Comparison of ENCODE assay signal across 8 cellular contexts in the genomic region with DNA sequence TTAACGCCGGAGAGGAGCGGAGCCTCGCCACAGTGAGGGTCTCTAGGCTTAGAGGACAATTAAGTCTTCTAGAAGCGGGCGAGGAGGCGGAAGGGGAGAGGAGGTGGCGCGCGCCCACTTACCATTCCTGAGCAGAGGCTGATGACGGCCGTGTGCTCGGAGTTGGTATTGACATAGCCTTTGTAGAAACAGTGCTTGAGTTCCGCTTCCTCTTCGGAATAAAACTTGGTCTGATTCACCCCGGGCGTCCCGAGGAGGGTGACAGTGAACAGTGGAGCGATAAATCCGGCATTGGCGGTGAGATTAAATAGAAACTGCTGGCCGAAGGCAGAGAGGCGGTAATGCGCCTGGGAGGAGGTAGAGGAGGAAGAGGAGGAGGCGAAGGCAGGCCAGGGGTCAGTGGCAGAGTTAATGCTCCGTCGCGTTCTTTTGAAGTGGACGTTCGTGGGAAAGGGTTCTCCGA. TPM values are rescaled to one million over a fixed set of nuclear protein-coding genes. Genes with fewer than 3 reads are reported as not detected.
DNase-seq lines count a peak whose midpoint lies in the region; ATAC-seq and TF ChIP-seq lines count a peak whose summit lies in the region.

No MANE protein-coding gene starts in this region.

- no peak for TF ChIP-seq CTCF in body of pancreas (IDR thresholded peaks at IDR 0.05)
- TF ChIP-seq CTCF in testis (IDR thresholded peaks at IDR 0.05) = no peak

- peak overlapping the region; percentile 73 to 89 (median 81) for H3K27ac ChIP-seq in body of pancreas
- H3K27ac ChIP-seq in testis = peak overlapping the region; percentile 89 to 94

- ATAC-seq in Right ventricle myocardium inferior = peak; percentile 29
- ATAC-seq in body of pancreas = peak; percentile 28
- ATAC-seq in HG03039 (IDR thresholded peaks at IDR 0.05; ENCODE audit: unreplicated experiment) = no peak
- ATAC-seq in HG03280 (IDR thresholded peaks at IDR 0.05; ENCODE audit: unreplicated experiment) = no peak

- DNase-seq in Right ventricle myocardium inferior (ENCODE audit: missing footprints) (no peak), cardiac septum (ENCODE audit: low spot score) (no peak), body of pancreas (peak; percentile 22 to 34 (median 28)), kidney glomerular epithelial cell (lab: John Stamatoyannopoulos, UW) (peak; percentile 74), testis (peak; percentile 35), dedifferentiated amniotic fluid mesenchymal stem cell (ENCODE audit: extremely low spot score) (no peak)

- H3K9me3 ChIP-seq in body of pancreas (no peaks in the 10 kb centered on the region), testis (no peaks in the 10 kb centered on the region)

- no peak for TF ChIP-seq POLR2A in body of pancreas (IDR thresholded peaks at IDR 0.05)
- TF ChIP-seq POLR2A in testis (IDR thresholded peaks at IDR 0.05) = no peak

- 0 to 1% methylated on average over 31 of the region's 31 CpGs for WGBS in body of pancreas, 2 donors
- WGBS in testis, 2 donors = 0% methylated on average over 27 to 31 of the region's 31 CpGs

- intact Hi-C loops in Right ventricle myocardium inferior (cut with DNase I) = loop anchor here (1.0 to 10.0 kb wide), 6 partner anchors 74 to 558 kb away; no protein-coding TSS in a partner anchor
- intact Hi-C loops in cardiac septum (cut with DNase I) = loop anchor here (5.0 to 10.0 kb wide), 4 partner anchors 126 to 988 kb away; no protein-coding TSS in a partner anchor
- intact Hi-C loops in body of pancreas (cut with DNase I) = no loop called here
- intact Hi-C loops in testis (cut with DNase I; ENCODE audit: low total_unique reads) = loop anchor here (10.0 kb wide), 1 partner anchor 152 kb away; no protein-coding TSS in a partner anchor

- H3K4me1 ChIP-seq in body of pancreas (peaks cover 19% of the 10 kb centered on the region), testis (peaks cover 3% of the 10 kb centered on the region)

- H3K27me3 ChIP-seq in body of pancreas (no peaks in the 10 kb centered on the region), testis (no peaks in the 10 kb centered on the region)

- H3K4me3 ChIP-seq in body of pancreas = peak overlapping the region; percentile 26 to 28
- H3K4me3 ChIP-seq in testis = peak overlapping the region; percentile 68 to 69

- H3K36me3 ChIP-seq in body of pancreas (replicated peaks in 1 of 2; ENCODE audit: insufficient read depth in 1 of 2, low read depth in 2 of 2) (no peaks in the 10 kb centered on the region), testis (ENCODE audit: low read depth, missing control alignments) (no peaks in the 10 kb centered on the region)

RNA-seq across cellular contexts. Expression of gene ADAMTS9, which starts 1.3 kb away (rescaled TPM):
- total RNA-seq in Right ventricle myocardium inferior (19.9 TPM), cardiac septum (53.6 TPM), body of pancreas (10 to 100 TPM; 27.2 to 54.7 TPM), testis (1 to 10 TPM; 5.1 to 8.1 TPM)
- 5.9 TPM for polyA plus RNA-seq in testis (ENCODE audit: insufficient read depth, low read depth, low replicate concordance)

Comparison
In these comparisons a context has a peak if more than half of its experiments do, and no peak if none do; other contexts are left out.
1. ATAC-seq: peak in Right ventricle myocardium inferior (single experiment) and body of pancreas (single experiment); none in HG03039 (single experiment) and HG03280 (single experiment).
2. DNase-seq: peak in body of pancreas (4 of 4), kidney glomerular epithelial cell (single experiment) and testis (single experiment); none in Right ventricle myocardium inferior (single experiment), cardiac septum (single experiment) and dedifferentiated amniotic fluid mesenchymal stem cell (single experiment).